ENCODE assay signal across 11 cellular contexts in the genomic region with DNA sequence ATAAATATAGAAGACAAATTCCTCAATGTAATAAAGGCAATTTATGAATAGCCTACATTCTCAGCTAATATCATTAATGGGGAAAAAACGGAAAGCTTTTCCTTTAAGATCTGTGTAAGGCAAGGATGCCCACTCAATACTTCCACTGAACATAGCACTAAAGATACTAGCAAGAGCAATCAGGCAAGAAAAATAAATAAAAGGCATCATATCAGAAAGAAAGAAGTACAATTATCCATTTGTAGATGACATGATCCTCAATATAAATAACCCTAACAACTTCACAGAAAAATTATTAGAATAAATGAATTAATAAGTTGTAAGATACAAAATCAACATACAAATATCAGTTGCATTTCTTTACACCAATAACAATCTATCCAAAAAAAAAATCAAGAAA. TPM values are rescaled to one million over a fixed set of nuclear protein-coding genes. Genes with fewer than 3 reads are reported as not detected.
"Had no signal": no experiment of that assay in that cellular context is flagged by ENCODE, and none has a peak within 500 bp of the region (broad histone marks: within the 10 kb centered on the region; RNA-seq: fewer than 3 reads in every experiment).

No MANE protein-coding gene starts in this region.

- H3K4me3 ChIP-seq: GM23248, GM23338, HAP-1 had no signal

- H3K9me3 ChIP-seq: HAP-1 had no signal

- DNase-seq: GM23248, GOT3, H7, H9, HCEC 1CT, HFFc6 had no signal

- ATAC-seq: GM23338, HCT116 had no signal

- H3K36me3 ChIP-seq: HAP-1 had no signal

- H3K27ac ChIP-seq: GM23248 had no signal

- H3K4me2 ChIP-seq: GM23338 had no signal

- FAIRE-seq: H1, H54 had no signal

- H3K9ac ChIP-seq: GM23248 had no signal

- H2AFZ ChIP-seq: GM23248, GM23338 had no signal

- H3K4me1 ChIP-seq: HAP-1 had no signal

RNA-seq across cellular contexts. Expression of a gene that starts 45.7 kb away (rescaled TPM):
- total RNA-seq: GM23248 had no signal
- polyA plus RNA-seq: GM23248 had no signal
